8 cellular contexts compared by ENCODE assay signal in the genomic region with DNA sequence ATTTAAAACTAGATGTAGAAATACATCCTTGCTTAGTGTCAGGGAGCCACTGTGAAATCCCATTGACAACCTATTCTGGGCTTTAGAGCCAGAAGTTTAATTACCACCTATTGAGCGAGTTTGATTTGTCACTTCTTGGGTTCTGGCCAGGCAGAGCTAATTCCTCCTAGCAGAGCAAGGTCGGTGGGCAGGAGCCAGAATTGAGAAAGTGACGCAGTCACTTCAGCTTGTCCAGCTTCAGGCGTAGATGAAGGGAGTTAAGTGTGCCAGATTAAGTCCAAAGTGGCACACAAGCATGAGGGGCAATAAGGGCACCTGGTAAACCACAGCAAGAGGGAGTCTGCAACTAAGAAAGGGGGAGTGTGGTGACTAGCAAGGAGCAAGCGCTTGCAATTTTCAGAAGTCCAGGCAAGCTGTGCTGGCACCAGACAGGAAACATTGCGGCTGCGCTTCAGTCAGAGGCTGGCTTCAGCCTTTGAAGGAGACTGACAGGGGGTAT.
DNase-seq lines count a peak whose midpoint lies in the region; ATAC-seq and TF ChIP-seq lines count a peak whose summit lies in the region.

No MANE protein-coding gene starts in this region.

- H2AK5ac ChIP-seq in neuronal stem cell (ENCODE audit: low read depth, low read length) = no peak overlapping the region

- no peak overlapping the region for H4K8ac ChIP-seq in neuronal stem cell (ENCODE audit: low read depth, low read length)

- ATAC-seq in GM21423 (IDR thresholded peaks at IDR 0.05; ENCODE audit: unreplicated experiment) = no peak
- no peak for ATAC-seq in HG03439 (IDR thresholded peaks at IDR 0.05; ENCODE audit: unreplicated experiment)

- H3K4me2 ChIP-seq in neuronal stem cell (ENCODE audit: insufficient read depth, low read length, poor library complexity, severe bottlenecking) = no peak overlapping the region

- H3K18ac ChIP-seq in neuronal stem cell (ENCODE audit: low read length) = no peak overlapping the region

- no peak overlapping the region for H4K91ac ChIP-seq in neuronal stem cell (ENCODE audit: low read depth, low read length, poor library complexity)

- H3K79me1 ChIP-seq in neuronal stem cell (ENCODE audit: low read depth, low read length) = no peaks in the 10 kb centered on the region

- peak; percentile 87 for DNase-seq in COR-L47 (lab: John Stamatoyannopoulos, UW)
- peak; percentile 57 for DNase-seq in NCI-H1436 treated with DMSO at 0.1 percent for 48 hours (lab: John Stamatoyannopoulos, UW)
- peak; percentile 71 for DNase-seq in choroid plexus epithelial cell (ENCODE audit: low read depth)
- peak; percentile 54 for DNase-seq in myocyte (ENCODE audit: low read depth)
- no peak for DNase-seq in neuronal stem cell (ENCODE audit: low spot score)
- DNase-seq in ACHN = no peak

- TF ChIP-seq CTCF in choroid plexus epithelial cell (conservative IDR thresholded peaks at IDR 0.05; ENCODE audit: low read depth, low read length) = no peak

- WGBS in neuronal stem cell (ENCODE audit: extremely low coverage in 2 of 2, insufficient read length in 2 of 2, insufficient replicate concordance in 1 of 2), 2 donors = no CpG with 5 or more reads among the region's 7 CpGs

- H3K4me3 ChIP-seq in choroid plexus epithelial cell (ENCODE audit: low read depth, low read length) = no peak overlapping the region
- H3K4me3 ChIP-seq in neuronal stem cell (ENCODE audit: low read length in 2 of 2) = no peak overlapping the region

- no peaks in the 10 kb centered on the region for H3K36me3 ChIP-seq in neuronal stem cell (replicated peaks in 1 of 2; ENCODE audit: control insufficient read depth in 2 of 2, insufficient read depth in 2 of 2, low read length in 2 of 2)

- H3K23ac ChIP-seq in neuronal stem cell (ENCODE audit: low read depth, low read length, poor library complexity) = no peak overlapping the region

- H2BK120ac ChIP-seq in neuronal stem cell (ENCODE audit: low read depth, low read length) = no peak overlapping the region

- no peak overlapping the region for H2BK12ac ChIP-seq in neuronal stem cell (ENCODE audit: low read length)

- no peak overlapping the region for H2AFZ ChIP-seq in neuronal stem cell (ENCODE audit: low read length)

- in situ Hi-C loops in ACHN (cut with HindIII; ENCODE audit: low pct_ligation_motif_present, low pct_unique_long_range_greater_than_20kb, low sequenced_read_pairs) = no loop called here

- H3K27me3 ChIP-seq in neuronal stem cell (ENCODE audit: control insufficient read depth in 3 of 3, insufficient read depth in 3 of 3, low read depth in 1 of 3, low read length in 3 of 3) = no peaks in the 10 kb centered on the region

- H3K9me3 ChIP-seq in neuronal stem cell (replicated peaks in 1 of 2; ENCODE audit: control insufficient read depth in 2 of 2, insufficient read depth in 1 of 2, low read depth in 1 of 2, low read length in 2 of 2) = peaks cover 0 to 15% of the 10 kb centered on the region in 2 donors

- H3K14ac ChIP-seq in neuronal stem cell (ENCODE audit: low read length) = no peak overlapping the region

- H2BK5ac ChIP-seq in neuronal stem cell (ENCODE audit: low read length) = no peak overlapping the region

- H3K4ac ChIP-seq in neuronal stem cell (ENCODE audit: low read length) = no peak overlapping the region

- H2BK15ac ChIP-seq in neuronal stem cell (ENCODE audit: low read length) = no peak overlapping the region

- no peak overlapping the region for H3K9ac ChIP-seq in neuronal stem cell (ENCODE audit: low read depth, low read length, poor library complexity)

- H3K4me1 ChIP-seq in neuronal stem cell (ENCODE audit: control insufficient read depth in 2 of 2, insufficient read depth in 1 of 2, low read depth in 1 of 2, low read length in 2 of 2) = peaks cover 3 to 12% of the 10 kb centered on the region in 2 donors

- no peak overlapping the region for H3K27ac ChIP-seq in neuronal stem cell (replicated peaks; ENCODE audit: low read length)

Comparison
In these comparisons a context has a peak if more than half of its experiments do, and no peak if none do; other contexts are left out.
1. DNase-seq: peak in COR-L47 (single experiment), NCI-H1436 treated with DMSO at 0.1 percent for 48 hours (single experiment), choroid plexus epithelial cell (single experiment) and myocyte (single experiment); none in neuronal stem cell (single experiment) and ACHN (single experiment).